ENCODE assay signal across 9 cellular contexts in the genomic region with DNA sequence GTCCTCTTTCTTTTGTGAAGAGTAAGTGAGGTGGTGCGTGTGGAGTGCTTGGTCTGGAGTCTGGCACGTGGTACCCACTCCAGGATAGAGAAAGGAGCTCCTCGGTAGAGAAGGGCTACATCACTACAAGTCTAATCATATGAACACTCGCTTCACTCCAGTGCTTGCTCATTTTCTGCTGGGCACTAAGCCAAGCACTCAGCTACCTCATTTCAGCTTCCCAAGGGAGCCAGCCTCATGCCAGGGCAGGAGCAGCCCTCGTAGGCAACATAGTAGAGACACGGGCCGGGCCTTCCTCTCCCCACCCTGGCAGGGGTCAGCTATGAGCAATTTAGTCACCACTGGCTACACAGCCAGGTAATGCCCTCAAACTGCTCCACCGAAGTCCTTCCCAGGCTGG. TPM values are rescaled to one million over a fixed set of nuclear protein-coding genes. Genes with fewer than 3 reads are reported as not detected.
DNase-seq lines count a peak whose midpoint lies in the region; ATAC-seq, FAIRE-seq and TF ChIP-seq lines count a peak whose summit lies in the region.
"Had no signal": no experiment of that assay in that cellular context is flagged by ENCODE, and none has a peak within 500 bp of the region (broad histone marks: within the 10 kb centered on the region; RNA-seq: fewer than 3 reads in every experiment).

No MANE protein-coding gene starts in this region.

- H3K27me3 ChIP-seq in RWPE2 (ENCODE audit: insufficient read depth, poor library complexity, severe bottlenecking) (no peaks in the 10 kb centered on the region), esophagus squamous epithelium (no peaks in the 10 kb centered on the region)

- H3K36me3 ChIP-seq in RWPE2 (ENCODE audit: low read depth) (no peaks in the 10 kb centered on the region), kidney (ENCODE audit: control insufficient read depth in 1 of 2, insufficient read depth in 2 of 2, low read length in 2 of 2) (no peaks in the 10 kb centered on the region), esophagus squamous epithelium (no peaks in the 10 kb centered on the region)

- no peak for TF ChIP-seq POLR2A in esophagus squamous epithelium (IDR thresholded peaks at IDR 0.05)

- peak overlapping the region; percentile 46 for H3K27ac ChIP-seq in RWPE2 (ENCODE audit: poor library complexity, severe bottlenecking)
- H3K27ac ChIP-seq in kidney (ENCODE audit: low read depth in 2 of 2, low read length in 2 of 2) = peak overlapping the region in 1 of 2 donors; percentile 20
- no peak overlapping the region for H3K27ac ChIP-seq in esophagus squamous epithelium
- H3K27ac ChIP-seq: C4-2B had no signal

- no peak overlapping the region for H3K4me3 ChIP-seq in RWPE2 (ENCODE audit: severe bottlenecking)
- no peak overlapping the region for H3K4me3 ChIP-seq in kidney (ENCODE audit: low read length in 2 of 2)
- no peak overlapping the region for H3K4me3 ChIP-seq in esophagus squamous epithelium

- peaks cover 13% of the 10 kb centered on the region for H3K4me1 ChIP-seq in RWPE2 (ENCODE audit: insufficient read depth, poor library complexity, severe bottlenecking)
- peaks cover 0 to 3% of the 10 kb centered on the region in 2 donors for H3K4me1 ChIP-seq in kidney (ENCODE audit: control insufficient read depth in 1 of 2, insufficient read depth in 1 of 2, low read depth in 1 of 2, low read length in 2 of 2)
- peaks cover 2 to 19% (median 5%) of the 10 kb centered on the region in 3 donors for H3K4me1 ChIP-seq in esophagus squamous epithelium

- H3K9ac ChIP-seq in kidney (ENCODE audit: low read length in 2 of 2) = no peak overlapping the region

- 46 to 53% methylated on average over 4 of the region's 8 CpGs for WGBS in esophagus squamous epithelium, 2 donors

- no peak for TF ChIP-seq CTCF in RWPE2 (IDR thresholded peaks at IDR 0.05; ENCODE audit: poor library complexity, severe bottlenecking)
- TF ChIP-seq CTCF in kidney (IDR thresholded peaks at IDR 0.05; ENCODE audit: borderline replicate concordance, extremely low read depth, insufficient read depth) = no peak
- TF ChIP-seq CTCF in esophagus squamous epithelium (IDR thresholded peaks at IDR 0.05) = no peak

- intact Hi-C loops in kidney (cut with DNase I) = no loop called here
- intact Hi-C loops in esophagus squamous epithelium (cut with DNase I) = no loop called here

- peak; percentile 5 for DNase-seq in COR-L47 (lab: John Stamatoyannopoulos, UW)
- DNase-seq in HPDE6-E6E7 (ENCODE audit: extremely low spot score) = peak; percentile 47
- DNase-seq in RWPE2 (ENCODE audit: low spot score) = peak; percentile 80
- peak; percentile 89 for DNase-seq in kidney
- DNase-seq in esophagus squamous epithelium (lab: John Stamatoyannopoulos, UW) = no peak
- DNase-seq in SHP77 treated with DMSO at 0.1 percent for 48 hours (lab: John Stamatoyannopoulos, UW) = no peak

- FAIRE-seq in kidney (lab: Jason Lieb, UNC) = no peak

- no peaks in the 10 kb centered on the region for H3K9me3 ChIP-seq in RWPE2 (ENCODE audit: severe bottlenecking)
- H3K9me3 ChIP-seq in kidney (ENCODE audit: control insufficient read depth in 1 of 2, low read length in 2 of 2) = no peaks in the 10 kb centered on the region
- H3K9me3 ChIP-seq in esophagus squamous epithelium = no peaks in the 10 kb centered on the region

- ATAC-seq in RWPE2 (ENCODE audit: low read depth) (peak; percentile 95), GM18867 (IDR thresholded peaks at IDR 0.05; ENCODE audit: unreplicated experiment) (no peak), HG02642 (IDR thresholded peaks at IDR 0.05; ENCODE audit: poor library complexity, unreplicated experiment) (no peak)

RNA-seq across cellular contexts. Expression of gene HSPA12A, which starts 11.4 kb away (rescaled TPM):
- total RNA-seq in kidney (33.5 TPM), esophagus squamous epithelium (1 to 10 TPM; 1.9 to 5.9 (median 2.3) TPM)
- 18.9 TPM for polyA plus RNA-seq in kidney (ENCODE audit: insufficient read depth, low read depth, low replicate concordance)

Comparison
In these comparisons a context has a peak if more than half of its experiments do, and no peak if none do; other contexts are left out.
1. DNase-seq: peak in COR-L47 (single experiment), HPDE6-E6E7 (single experiment), RWPE2 (single experiment) and kidney (single experiment); none in esophagus squamous epithelium (single experiment) and SHP77 treated with DMSO at 0.1 percent for 48 hours (single experiment).